Comparison of ENCODE assay signal across 18 cellular contexts in genomic region chr5:134570365-134570758, GRCh38. TPM values are rescaled to one million over a fixed set of nuclear protein-coding genes. Genes with fewer than 3 reads are reported as not detected.
DNase-seq lines count a peak whose midpoint lies in the region; ATAC-seq and TF ChIP-seq lines count a peak whose summit lies in the region.
"Had no signal": no experiment of that assay in that cellular context is flagged by ENCODE, and none has a peak within 500 bp of the region (broad histone marks: within the 10 kb centered on the region; RNA-seq: fewer than 3 reads in every experiment).

No MANE protein-coding gene starts in this region.

- H3K27ac ChIP-seq in heart right ventricle: peak overlapping the region; percentile 61 to 92 (median 86)
- peak overlapping the region in 3 of 5 donors; percentile 34 to 93 (median 93) for H3K27ac ChIP-seq in adrenal gland
- H3K27ac ChIP-seq in muscle layer of duodenum (ENCODE audit: low read length): peak overlapping the region; percentile 31
- H3K27ac ChIP-seq in upper lobe of left lung: peak overlapping the region in 3 of 4 donors; percentile 75 to 80 (median 79)
- H3K27ac ChIP-seq: parathyroid adenoma had no signal

- TF ChIP-seq POLR2A in adrenal gland (IDR thresholded peaks at IDR 0.05): no peak
- no peak for TF ChIP-seq POLR2A in upper lobe of left lung (IDR thresholded peaks at IDR 0.05)

- H3K27me3 ChIP-seq in heart right ventricle (no peaks in the 10 kb centered on the region), adrenal gland (no peaks in the 10 kb centered on the region), muscle layer of duodenum (ENCODE audit: low read depth, low read length) (no peaks in the 10 kb centered on the region), upper lobe of left lung (no peaks in the 10 kb centered on the region)
- H3K27me3 ChIP-seq: BE2C, MG63 had no signal

- intact Hi-C loops in heart right ventricle (cut with DNase I) (loop anchor here in 6 of 10 donors (5.0 to 10.0 kb wide), 5 partner anchors 33 to 156 kb away; partner anchors contain the start of genes CDKN2AIPNL (in 3 of the 6) and JADE2 (in 1 of the 6)), Right ventricle myocardium inferior (cut with DNase I) (loop anchor here (5.0 kb wide), 1 partner anchor 198 kb away; the partner anchor contains the start of gene UBE2B), adrenal gland (cut with DNase I) (loop anchor here in 1 of 2 donors (10.0 kb wide), 1 partner anchor 156 kb away; the partner anchor contains the start of gene CDKN2AIPNL)

- no peak overlapping the region for H3K4me3 ChIP-seq in heart right ventricle
- no peak overlapping the region for H3K4me3 ChIP-seq in adrenal gland
- H3K4me3 ChIP-seq in muscle layer of duodenum (ENCODE audit: low read depth in 1 of 2, low read length in 2 of 2): no peak overlapping the region
- no peak overlapping the region for H3K4me3 ChIP-seq in upper lobe of left lung
- H3K4me3 ChIP-seq: MG63 had no signal

- H3K9me3 ChIP-seq in heart right ventricle: no peaks in the 10 kb centered on the region
- H3K9me3 ChIP-seq in adrenal gland (replicated peaks in 1 of 3): no peaks in the 10 kb centered on the region
- H3K9me3 ChIP-seq in muscle layer of duodenum (ENCODE audit: control insufficient read depth in 1 of 2, low read length in 2 of 2): no peaks in the 10 kb centered on the region
- H3K9me3 ChIP-seq in upper lobe of left lung: no peaks in the 10 kb centered on the region
- H3K9me3 ChIP-seq: BE2C, MG63 had no signal

- no peak for TF ChIP-seq EP300 in upper lobe of left lung (IDR thresholded peaks at IDR 0.05)

- H3K36me3 ChIP-seq in heart right ventricle (peaks cover 7 to 93% (median 53%) of the 10 kb centered on the region in 9 donors), adrenal gland (replicated peaks in 1 of 2) (peaks cover 0 to 70% of the 10 kb centered on the region in 2 donors), muscle layer of duodenum (ENCODE audit: control insufficient read depth in 1 of 2, insufficient read depth in 2 of 2, low read length in 2 of 2) (peaks cover 51 to 81% of the 10 kb centered on the region in 2 donors), upper lobe of left lung (peaks cover 41 to 89% (median 78%) of the 10 kb centered on the region in 4 donors)

- H3K4me1 ChIP-seq in heart right ventricle (peaks cover 38 to 80% (median 56%) of the 10 kb centered on the region in 9 donors), adrenal gland (replicated peaks in 1 of 2) (peaks cover 35 to 51% of the 10 kb centered on the region in 2 donors), muscle layer of duodenum (ENCODE audit: control insufficient read depth in 1 of 2, insufficient read depth in 2 of 2, low read length in 2 of 2) (peaks cover 11 to 40% of the 10 kb centered on the region in 2 donors), upper lobe of left lung (peaks cover 35 to 40% (median 36%) of the 10 kb centered on the region in 4 donors)
- H3K4me1 ChIP-seq: BE2C had no signal

- TF ChIP-seq CTCF in heart right ventricle (IDR thresholded peaks at IDR 0.05): no peak
- no peak for TF ChIP-seq CTCF in adrenal gland (IDR thresholded peaks at IDR 0.05)
- TF ChIP-seq CTCF in upper lobe of left lung (IDR thresholded peaks at IDR 0.05): no peak

- ATAC-seq in heart right ventricle (no peak), Right ventricle myocardium inferior (no peak), upper lobe of left lung (ENCODE audit: low FRiP score in 2 of 2) (no peak)
- ATAC-seq: activated CD8-positive, alpha-beta memory T cell treated with anti-CD3 and anti-CD28 coated beads, Interleukin-2, amount 10 ng/mL, durations not matched to agents 7 days and 5 days had no signal

- DNase-seq in heart right ventricle (no peak), Right ventricle myocardium inferior (ENCODE audit: missing footprints) (no peak), adrenal gland (peak in 1 of 7 donors; percentile 13), upper lobe of left lung (no peak), HK-2 (ENCODE audit: unreplicated experiment) (no peak), NCI-H2107 (lab: John Stamatoyannopoulos, UW) (no peak), NCI-H1417 (lab: John Stamatoyannopoulos, UW) (no peak)
- DNase-seq: activated CD8-positive, alpha-beta memory T cell treated with anti-CD3 and anti-CD28 coated beads, Interleukin-2, amount 10 ng/mL, durations not matched to agents 7 days and 5 days; anterior cingulate cortex; BE2C; DMS79; MG63; NCI-H2029 treated with DMSO at 0.1 percent for 48 hours; NCI-H748 treated with DMSO at 0.1 percent for 48 hours; RPMI8226; stimulated activated CD4-positive, alpha-beta T cell treated with anti-CD3 and anti-CD28 coated beads, Interleukin-12 subunit alpha, Interleukin-12 subunit beta, amount 100 ng/mL, for 4 hours had no signal

- WGBS in heart right ventricle, 2 donors: 90% methylated on average over 9 of the region's 9 CpGs
- WGBS in adrenal gland, 4 donors: 89 to 92% (median 91%) methylated on average over 9 of the region's 9 CpGs
- 90 to 93% methylated on average over 9 of the region's 9 CpGs for WGBS in upper lobe of left lung, 2 donors

RNA-seq across cellular contexts. Expression of gene JADE2, which starts 44.9 kb away (rescaled TPM):
- 10 to 100 TPM; 17.9 to 38.5 (median 25.2) TPM for total RNA-seq in heart right ventricle
- 1 to 10 TPM; 5.4 to 7.9 TPM for polyA plus RNA-seq in heart right ventricle
- total RNA-seq in Right ventricle myocardium inferior: 24.6 TPM
- total RNA-seq in adrenal gland: 100 to 1,000 TPM in 1 of 8 donors, 10 to 100 TPM in 7; 60.5 to 180 (median 83.2) TPM
- 10 to 100 TPM; 10.2 to 25.8 (median 25.7) TPM for polyA plus RNA-seq in adrenal gland
- 100 to 1,000 TPM in 1 of 6 donors, 10 to 100 TPM in 5; 51.5 to 102 (median 69.5) TPM for total RNA-seq in upper lobe of left lung

Comparison
In these comparisons a context has a peak if more than half of its experiments do, and no peak if none do; other contexts are left out.
1. H3K27ac ChIP-seq: peak in every context shown above with its lines; median percentile 93 in adrenal gland; 86 in heart right ventricle; 79 in upper lobe of left lung; 31 in muscle layer of duodenum.